Comparison of ENCODE assay signal across 22 cellular contexts in the genomic region with DNA sequence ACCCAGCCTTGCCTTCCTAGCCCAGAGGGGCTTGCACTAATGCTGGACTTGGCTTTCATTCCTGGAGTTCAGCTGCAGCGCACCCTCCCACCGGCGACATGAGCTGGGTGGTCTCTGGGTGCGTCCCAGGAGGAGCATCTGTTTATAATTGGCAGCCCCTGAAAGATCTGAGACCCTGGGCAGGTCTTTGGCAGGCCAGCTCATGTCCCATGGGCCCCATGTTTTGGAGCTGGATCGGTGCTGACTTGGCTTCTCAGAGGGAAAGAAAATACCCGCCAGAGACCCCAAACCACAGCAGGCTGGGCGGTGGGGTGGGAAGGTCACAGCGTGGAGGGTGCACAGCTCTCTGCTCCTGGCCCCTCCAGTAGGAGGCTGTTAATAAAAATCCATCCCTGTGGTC. TPM values are rescaled to one million over a fixed set of nuclear protein-coding genes. Genes with fewer than 3 reads are reported as not detected.
DNase-seq lines count a peak whose midpoint lies in the region; ATAC-seq, FAIRE-seq and TF ChIP-seq lines count a peak whose summit lies in the region.
"Had no signal": no experiment of that assay in that cellular context is flagged by ENCODE, and none has a peak within 500 bp of the region (broad histone marks: within the 10 kb centered on the region; RNA-seq: fewer than 3 reads in every experiment).

No MANE protein-coding gene starts in this region.

- peaks cover 29% of the 10 kb centered on the region for H4K20me1 ChIP-seq in astrocyte (ENCODE audit: insufficient read depth, low read length)

- no peak overlapping the region for H3K9ac ChIP-seq in astrocyte (ENCODE audit: low read length)

- intact Hi-C loops in right cardiac atrium (cut with DNase I) (no loop called here), Right ventricle myocardium superior (cut with DNase I) (no loop called here), aorta (cut with DNase I) (no loop called here)

- H3K4me2 ChIP-seq in astrocyte (ENCODE audit: low read length): peak overlapping the region; percentile 34

- WGBS in right cardiac atrium: 65% methylated on average over 8 of the region's 8 CpGs
- WGBS in aorta, 2 donors: 40 to 61% methylated on average over 8 of the region's 8 CpGs

- peaks cover 34% of the 10 kb centered on the region for H3K79me2 ChIP-seq in astrocyte (ENCODE audit: insufficient read depth, low read length)

- peaks cover 10% of the 10 kb centered on the region for H3K4me1 Mint-ChIP-seq in astrocyte (ENCODE audit: low read depth, unreplicated experiment)
- H3K4me1 Mint-ChIP-seq in nephron: peaks cover 52% of the 10 kb centered on the region

- DNase-seq in right cardiac atrium (peak in 2 of 3 donors; percentile 41 to 52), Right ventricle myocardium superior (no peak), astrocyte (ENCODE audit: low read depth) (no peak), aorta (no peak), cerebellum (ENCODE audit: low spot score) (no peak)
- DNase-seq: EL, GF-D8, MG63, NCI-H1417, NCI-H1694 treated with DMSO at 0.1 percent for 48 hours, NCI-H2081 treated with DMSO at 0.1 percent for 48 hours, NCI-H2171 treated with DMSO at 0.1 percent for 48 hours, NCI-H524 treated with DMSO at 0.1 percent for 48 hours had no signal

- ATAC-seq in right cardiac atrium (no peak), Right ventricle myocardium superior (ENCODE audit: poor library complexity) (no peak), GM21515 (IDR thresholded peaks at IDR 0.05; ENCODE audit: unreplicated experiment) (no peak), HG03354 (IDR thresholded peaks at IDR 0.05; ENCODE audit: poor library complexity, severe bottlenecking, unreplicated experiment) (no peak), aorta (ENCODE audit: low FRiP score) (no peak)
- ATAC-seq: Right ventricle myocardium inferior had no signal

- H3K36me3 ChIP-seq in astrocyte (ENCODE audit: insufficient read depth, low read length) (no peaks in the 10 kb centered on the region), aorta (ENCODE audit: control insufficient read depth in 1 of 2, insufficient read depth in 2 of 2, low read length in 1 of 2) (no peaks in the 10 kb centered on the region)

- H3K36me3 Mint-ChIP-seq in astrocyte (ENCODE audit: low read depth, unreplicated experiment): peaks cover 2% of the 10 kb centered on the region
- H3K36me3 Mint-ChIP-seq in nephron (ENCODE audit: low read depth): peaks cover 23% of the 10 kb centered on the region

- no peak overlapping the region for H3K27ac ChIP-seq in right cardiac atrium (ENCODE audit: low read length)
- no peak overlapping the region for H3K27ac ChIP-seq in astrocyte (ENCODE audit: low read depth, low read length)
- peak overlapping the region in 1 of 2 donors; percentile 5 for H3K27ac ChIP-seq in aorta (ENCODE audit: low read depth in 1 of 2, low read length in 2 of 2)

- H3K4me3 Mint-ChIP-seq in astrocyte (ENCODE audit: unreplicated experiment) (no peak overlapping the region), nephron (no peak overlapping the region)

- H2AFZ ChIP-seq in astrocyte (ENCODE audit: low read depth, low read length): no peak overlapping the region

- H3K9me3 ChIP-seq in right cardiac atrium (ENCODE audit: control insufficient read depth, low read length): no peaks in the 10 kb centered on the region
- no peaks in the 10 kb centered on the region for H3K9me3 ChIP-seq in astrocyte (ENCODE audit: insufficient read depth, low read depth, low read length)
- H3K9me3 ChIP-seq in aorta (ENCODE audit: control insufficient read depth, low read length): no peaks in the 10 kb centered on the region
- H3K9me3 ChIP-seq: MG63 had no signal

- H3K27ac Mint-ChIP-seq in astrocyte (ENCODE audit: unreplicated experiment) (no peak overlapping the region), nephron (peak overlapping the region; percentile 33 to 91 (median 88))

- peaks cover 32% of the 10 kb centered on the region for H3K27me3 Mint-ChIP-seq in astrocyte (ENCODE audit: low read depth, unreplicated experiment)
- H3K27me3 Mint-ChIP-seq in nephron (ENCODE audit: low read depth): peaks cover 6% of the 10 kb centered on the region

- H3K4me1 ChIP-seq in right cardiac atrium (ENCODE audit: control insufficient read depth, insufficient read depth, low read length): peaks cover 22% of the 10 kb centered on the region
- peaks cover 9% of the 10 kb centered on the region for H3K4me1 ChIP-seq in astrocyte (ENCODE audit: insufficient read depth, low read length)
- no peaks in the 10 kb centered on the region for H3K4me1 ChIP-seq in aorta (ENCODE audit: control insufficient read depth in 1 of 2, insufficient read depth in 2 of 2, low read length in 2 of 2)

- H3K27me3 ChIP-seq in right cardiac atrium (ENCODE audit: control insufficient read depth, insufficient read depth): no peaks in the 10 kb centered on the region
- no peaks in the 10 kb centered on the region for H3K27me3 ChIP-seq in astrocyte (ENCODE audit: insufficient read depth, low read length)
- no peaks in the 10 kb centered on the region for H3K27me3 ChIP-seq in aorta (ENCODE audit: control insufficient read depth in 1 of 2, insufficient read depth in 2 of 2, low read length in 1 of 2)
- H3K27me3 ChIP-seq: MG63 had no signal

- H3K9me3 Mint-ChIP-seq in astrocyte (ENCODE audit: unreplicated experiment) (peaks cover 5% of the 10 kb centered on the region), nephron (no peaks in the 10 kb centered on the region)

- H3K4me3 ChIP-seq in right cardiac atrium (ENCODE audit: low read length): no peak overlapping the region
- no peak overlapping the region for H3K4me3 ChIP-seq in astrocyte (ENCODE audit: insufficient read depth, low read depth, low read length)
- H3K4me3 ChIP-seq in aorta (ENCODE audit: low read length in 2 of 2): no peak overlapping the region
- H3K4me3 ChIP-seq: MG63 had no signal

- no peak for FAIRE-seq in astrocyte (lab: Jason Lieb, UNC)
- FAIRE-seq: GM19239 had no signal

- no peak for TF ChIP-seq CTCF in astrocyte (IDR thresholded peaks at IDR 0.05; ENCODE audit: insufficient read depth, low read depth, low read length)
- TF ChIP-seq CTCF in nephron (IDR thresholded peaks at IDR 0.05; ENCODE audit: unreplicated experiment in 3 of 3): no peak

RNA-seq across cellular contexts. Expression of gene DHRS3, which starts 29.3 kb away (rescaled TPM):
- total RNA-seq in right cardiac atrium (10 to 100 TPM; 83.0 to 97.0 (median 83.5) TPM), Right ventricle myocardium superior (84.7 TPM), astrocyte (3.2 and 3.4 TPM in 2 replicates), aorta (100 to 1,000 TPM; 117 to 325 TPM), cerebellum (23.6 TPM)
- polyA plus RNA-seq in right cardiac atrium (53.6 TPM), aorta (10 to 100 TPM; 27.5 to 57.7 TPM)
- total RNA-seq: A172, OCI-LY7, SK-MEL-5 had no signal

RNA-seq across cellular contexts. Expression of gene AADACL4, which starts 55.2 kb away (rescaled TPM):
- not detected for total RNA-seq in right cardiac atrium
- not detected for polyA plus RNA-seq in right cardiac atrium
- total RNA-seq in Right ventricle myocardium superior: not detected
- not detected in 2 replicates for total RNA-seq in astrocyte
- total RNA-seq in aorta: not detected
- not detected for polyA plus RNA-seq in aorta
- total RNA-seq in cerebellum: not detected
- total RNA-seq: A172, LHCN-M2, OCI-LY7, Right ventricle myocardium inferior, SK-MEL-5 had no signal

Comparison
In these comparisons a context has a peak if more than half of its experiments do, and no peak if none do; other contexts are left out.
1. DNase-seq: peak in right cardiac atrium (2 of 3); none in Right ventricle myocardium superior (single experiment), astrocyte (single experiment), aorta (0 of 2) and cerebellum (single experiment).